2 cellular contexts compared by ENCODE assay signal in the genomic region with DNA sequence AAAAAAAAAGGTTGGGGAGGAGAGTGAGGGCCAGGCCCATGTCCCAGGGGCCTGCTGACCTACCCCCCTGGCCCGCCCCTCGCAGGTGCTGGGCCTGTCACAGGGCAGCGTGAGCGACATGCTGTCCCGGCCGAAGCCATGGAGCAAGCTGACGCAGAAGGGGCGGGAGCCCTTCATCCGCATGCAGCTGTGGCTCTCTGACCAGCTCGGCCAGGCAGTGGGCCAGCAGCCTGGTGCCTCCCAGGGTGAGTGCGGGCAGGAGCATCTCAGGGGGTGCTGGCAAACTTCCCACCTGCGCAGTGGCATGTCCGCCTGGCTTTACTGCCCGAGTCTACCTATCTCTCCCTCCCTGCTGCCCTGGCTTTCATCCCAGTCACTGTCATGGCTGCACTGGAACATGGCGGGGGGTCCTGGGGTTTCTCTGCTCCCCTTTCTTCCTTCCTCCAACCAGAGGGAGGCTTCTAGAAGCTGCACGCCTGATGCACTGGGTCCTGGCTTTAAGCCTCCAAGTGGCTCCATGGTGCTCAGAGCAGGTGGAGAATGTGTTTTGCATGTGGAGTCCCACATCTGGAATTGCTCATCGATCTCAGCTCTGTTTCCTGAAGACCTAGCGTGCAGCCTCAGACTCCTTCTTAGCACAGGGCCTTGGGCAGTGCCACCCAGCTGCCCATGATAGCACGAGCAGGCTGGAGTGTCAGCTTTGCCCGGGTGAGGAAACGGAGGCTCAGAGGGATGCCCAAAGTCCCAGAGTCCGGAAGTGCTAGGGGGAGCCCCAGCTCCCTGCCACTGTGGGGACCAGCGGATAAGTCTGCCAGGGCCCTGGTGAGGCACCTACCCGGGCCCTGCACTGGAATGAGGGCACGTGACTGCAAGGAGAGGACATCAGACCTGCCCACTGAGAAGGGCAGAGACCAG.
TF ChIP-seq lines count a peak whose summit lies in the region.

No MANE protein-coding gene starts in this region.

TF ChIP-seq in Ishikawa, 13 proteins besides CTCF, POLR2A, EP300 and RAD21 (continued from another document):
- TF ChIP-seq TEAD4 (IDR thresholded peaks at IDR 0.05) (peak; percentile 41), TCF12 (IDR thresholded peaks at IDR 0.05; ENCODE audit: low read depth) (peak; percentile 75), YY1 (IDR thresholded peaks at IDR 0.05; ENCODE audit: low read depth) (peak; percentile 52; the same call in 1 of the 2 replicates), CEBPB (IDR thresholded peaks at IDR 0.05) (no peak), NFIC (IDR thresholded peaks at IDR 0.05) (peak; percentile 94), TAF1 (IDR thresholded peaks at IDR 0.05; ENCODE audit: low read depth) (no peak)
- TF ChIP-seq, protein P1, sequence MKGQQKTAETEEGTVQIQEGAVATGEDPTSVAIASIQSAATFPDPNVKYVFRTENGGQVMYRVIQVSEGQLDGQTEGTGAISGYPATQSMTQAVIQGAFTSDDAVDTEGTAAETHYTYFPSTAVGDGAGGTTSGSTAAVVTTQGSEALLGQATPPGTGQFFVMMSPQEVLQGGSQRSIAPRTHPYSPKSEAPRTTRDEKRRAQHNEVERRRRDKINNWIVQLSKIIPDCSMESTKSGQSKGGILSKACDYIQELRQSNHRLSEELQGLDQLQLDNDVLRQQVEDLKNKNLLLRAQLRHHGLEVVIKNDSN (IDR thresholded peaks at IDR 0.05) = peak; percentile 43; the same call in 1 of the 2 replicates
- TF ChIP-seq, protein P2, sequence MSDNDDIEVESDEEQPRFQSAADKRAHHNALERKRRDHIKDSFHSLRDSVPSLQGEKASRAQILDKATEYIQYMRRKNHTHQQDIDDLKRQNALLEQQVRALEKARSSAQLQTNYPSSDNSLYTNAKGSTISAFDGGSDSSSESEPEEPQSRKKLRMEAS (IDR thresholded peaks at IDR 0.05) = peak; percentile 81

TF ChIP-seq in WTC11, 78 proteins besides CTCF, POLR2A, EP300 and RAD21 (continued from another document):
- TF ChIP-seq, protein P3, sequence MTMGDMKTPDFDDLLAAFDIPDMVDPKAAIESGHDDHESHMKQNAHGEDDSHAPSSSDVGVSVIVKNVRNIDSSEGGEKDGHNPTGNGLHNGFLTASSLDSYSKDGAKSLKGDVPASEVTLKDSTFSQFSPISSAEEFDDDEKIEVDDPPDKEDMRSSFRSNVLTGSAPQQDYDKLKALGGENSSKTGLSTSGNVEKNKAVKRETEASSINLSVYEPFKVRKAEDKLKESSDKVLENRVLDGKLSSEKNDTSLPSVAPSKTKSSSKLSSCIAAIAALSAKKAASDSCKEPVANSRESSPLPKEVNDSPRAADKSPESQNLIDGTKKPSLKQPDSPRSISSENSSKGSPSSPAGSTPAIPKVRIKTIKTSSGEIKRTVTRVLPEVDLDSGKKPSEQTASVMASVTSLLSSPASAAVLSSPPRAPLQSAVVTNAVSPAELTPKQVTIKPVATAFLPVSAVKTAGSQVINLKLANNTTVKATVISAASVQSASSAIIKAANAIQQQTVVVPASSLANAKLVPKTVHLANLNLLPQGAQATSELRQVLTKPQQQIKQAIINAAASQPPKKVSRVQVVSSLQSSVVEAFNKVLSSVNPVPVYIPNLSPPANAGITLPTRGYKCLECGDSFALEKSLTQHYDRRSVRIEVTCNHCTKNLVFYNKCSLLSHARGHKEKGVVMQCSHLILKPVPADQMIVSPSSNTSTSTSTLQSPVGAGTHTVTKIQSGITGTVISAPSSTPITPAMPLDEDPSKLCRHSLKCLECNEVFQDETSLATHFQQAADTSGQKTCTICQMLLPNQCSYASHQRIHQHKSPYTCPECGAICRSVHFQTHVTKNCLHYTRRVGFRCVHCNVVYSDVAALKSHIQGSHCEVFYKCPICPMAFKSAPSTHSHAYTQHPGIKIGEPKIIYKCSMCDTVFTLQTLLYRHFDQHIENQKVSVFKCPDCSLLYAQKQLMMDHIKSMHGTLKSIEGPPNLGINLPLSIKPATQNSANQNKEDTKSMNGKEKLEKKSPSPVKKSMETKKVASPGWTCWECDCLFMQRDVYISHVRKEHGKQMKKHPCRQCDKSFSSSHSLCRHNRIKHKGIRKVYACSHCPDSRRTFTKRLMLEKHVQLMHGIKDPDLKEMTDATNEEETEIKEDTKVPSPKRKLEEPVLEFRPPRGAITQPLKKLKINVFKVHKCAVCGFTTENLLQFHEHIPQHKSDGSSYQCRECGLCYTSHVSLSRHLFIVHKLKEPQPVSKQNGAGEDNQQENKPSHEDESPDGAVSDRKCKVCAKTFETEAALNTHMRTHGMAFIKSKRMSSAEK (CRISPR knock-in tag; IDR thresholded peaks at IDR 0.05; ENCODE audit: borderline replicate concordance) = no peak
- TF ChIP-seq FOXP1 (CRISPR knock-in tag; IDR thresholded peaks at IDR 0.05; ENCODE audit: borderline replicate concordance) = no peak
- TF ChIP-seq, protein P4, sequence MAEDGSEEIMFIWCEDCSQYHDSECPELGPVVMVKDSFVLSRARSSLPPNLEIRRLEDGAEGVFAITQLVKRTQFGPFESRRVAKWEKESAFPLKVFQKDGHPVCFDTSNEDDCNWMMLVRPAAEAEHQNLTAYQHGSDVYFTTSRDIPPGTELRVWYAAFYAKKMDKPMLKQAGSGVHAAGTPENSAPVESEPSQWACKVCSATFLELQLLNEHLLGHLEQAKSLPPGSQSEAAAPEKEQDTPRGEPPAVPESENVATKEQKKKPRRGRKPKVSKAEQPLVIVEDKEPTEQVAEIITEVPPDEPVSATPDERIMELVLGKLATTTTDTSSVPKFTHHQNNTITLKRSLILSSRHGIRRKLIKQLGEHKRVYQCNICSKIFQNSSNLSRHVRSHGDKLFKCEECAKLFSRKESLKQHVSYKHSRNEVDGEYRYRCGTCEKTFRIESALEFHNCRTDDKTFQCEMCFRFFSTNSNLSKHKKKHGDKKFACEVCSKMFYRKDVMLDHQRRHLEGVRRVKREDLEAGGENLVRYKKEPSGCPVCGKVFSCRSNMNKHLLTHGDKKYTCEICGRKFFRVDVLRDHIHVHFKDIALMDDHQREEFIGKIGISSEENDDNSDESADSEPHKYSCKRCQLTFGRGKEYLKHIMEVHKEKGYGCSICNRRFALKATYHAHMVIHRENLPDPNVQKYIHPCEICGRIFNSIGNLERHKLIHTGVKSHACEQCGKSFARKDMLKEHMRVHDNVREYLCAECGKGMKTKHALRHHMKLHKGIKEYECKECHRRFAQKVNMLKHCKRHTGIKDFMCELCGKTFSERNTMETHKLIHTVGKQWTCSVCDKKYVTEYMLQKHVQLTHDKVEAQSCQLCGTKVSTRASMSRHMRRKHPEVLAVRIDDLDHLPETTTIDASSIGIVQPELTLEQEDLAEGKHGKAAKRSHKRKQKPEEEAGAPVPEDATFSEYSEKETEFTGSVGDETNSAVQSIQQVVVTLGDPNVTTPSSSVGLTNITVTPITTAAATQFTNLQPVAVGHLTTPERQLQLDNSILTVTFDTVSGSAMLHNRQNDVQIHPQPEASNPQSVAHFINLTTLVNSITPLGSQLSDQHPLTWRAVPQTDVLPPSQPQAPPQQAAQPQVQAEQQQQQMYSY (CRISPR knock-in tag; IDR thresholded peaks at IDR 0.05) = 0 out of 2 replicates have a peak, but pooled peaks have one; percentile 10
- TF ChIP-seq, protein P5, sequence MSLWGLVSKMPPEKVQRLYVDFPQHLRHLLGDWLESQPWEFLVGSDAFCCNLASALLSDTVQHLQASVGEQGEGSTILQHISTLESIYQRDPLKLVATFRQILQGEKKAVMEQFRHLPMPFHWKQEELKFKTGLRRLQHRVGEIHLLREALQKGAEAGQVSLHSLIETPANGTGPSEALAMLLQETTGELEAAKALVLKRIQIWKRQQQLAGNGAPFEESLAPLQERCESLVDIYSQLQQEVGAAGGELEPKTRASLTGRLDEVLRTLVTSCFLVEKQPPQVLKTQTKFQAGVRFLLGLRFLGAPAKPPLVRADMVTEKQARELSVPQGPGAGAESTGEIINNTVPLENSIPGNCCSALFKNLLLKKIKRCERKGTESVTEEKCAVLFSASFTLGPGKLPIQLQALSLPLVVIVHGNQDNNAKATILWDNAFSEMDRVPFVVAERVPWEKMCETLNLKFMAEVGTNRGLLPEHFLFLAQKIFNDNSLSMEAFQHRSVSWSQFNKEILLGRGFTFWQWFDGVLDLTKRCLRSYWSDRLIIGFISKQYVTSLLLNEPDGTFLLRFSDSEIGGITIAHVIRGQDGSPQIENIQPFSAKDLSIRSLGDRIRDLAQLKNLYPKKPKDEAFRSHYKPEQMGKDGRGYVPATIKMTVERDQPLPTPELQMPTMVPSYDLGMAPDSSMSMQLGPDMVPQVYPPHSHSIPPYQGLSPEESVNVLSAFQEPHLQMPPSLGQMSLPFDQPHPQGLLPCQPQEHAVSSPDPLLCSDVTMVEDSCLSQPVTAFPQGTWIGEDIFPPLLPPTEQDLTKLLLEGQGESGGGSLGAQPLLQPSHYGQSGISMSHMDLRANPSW (CRISPR knock-in tag; conservative IDR thresholded peaks at IDR 0.05; ENCODE audit: low read depth) = no peak
- no peak for TF ChIP-seq FOXJ3 (CRISPR knock-in tag; IDR thresholded peaks at IDR 0.05; ENCODE audit: borderline replicate concordance)
- TF ChIP-seq KAT7 (CRISPR knock-in tag; IDR thresholded peaks at IDR 0.05; ENCODE audit: borderline replicate concordance) = no peak
